24 cellular contexts compared by ENCODE assay signal in genomic region chr1:46334030-46334384, GRCh38. TPM values are rescaled to one million over a fixed set of nuclear protein-coding genes. Genes with fewer than 3 reads are reported as not detected.
DNase-seq lines count a peak whose midpoint lies in the region; ATAC-seq and TF ChIP-seq lines count a peak whose summit lies in the region.
"Had no signal": no experiment of that assay in that cellular context is flagged by ENCODE, and none has a peak within 500 bp of the region (broad histone marks: within the 10 kb centered on the region; RNA-seq: fewer than 3 reads in every experiment).

No MANE protein-coding gene starts in this region.

- H3K27ac Mint-ChIP-seq in neural progenitor cell, result no peak overlapping the region
- H3K27ac Mint-ChIP-seq in natural killer cell treated with Interleukin-12 subunit alpha and Interleukin-12 subunit beta and Interleukin-15 and Interleukin-18, amount 100 ng/mL, for 72 hours, result no peak overlapping the region
- H3K27ac Mint-ChIP-seq: activated CD4-positive, alpha-beta T cell treated with anti-CD3 and anti-CD28 coated beads, Interleukin-2, amount 10 ng/mL, durations not matched to agents 7 days and 5 days; activated naive CD8-positive, alpha-beta T cell treated with anti-CD3 and anti-CD28 coated beads for 36 hours; GM23338; nephron progenitor cell had no signal

- peak; percentile 5 for ATAC-seq in GM19023 (IDR thresholded peaks at IDR 0.05; ENCODE audit: unreplicated experiment)
- peak; percentile 9 for ATAC-seq in GM21717 (IDR thresholded peaks at IDR 0.05; ENCODE audit: unreplicated experiment)
- ATAC-seq in natural killer cell treated with Interleukin-12 subunit alpha and Interleukin-12 subunit beta and Interleukin-15 and Interleukin-18, amount 100 ng/mL, for 72 hours, result no peak
- ATAC-seq: gastroesophageal sphincter had no signal

- H3K36me3 Mint-ChIP-seq in neural progenitor cell, result no peaks in the 10 kb centered on the region
- no peaks in the 10 kb centered on the region for H3K36me3 Mint-ChIP-seq in natural killer cell treated with Interleukin-12 subunit alpha and Interleukin-12 subunit beta and Interleukin-15 and Interleukin-18, amount 100 ng/mL, for 72 hours
- H3K36me3 Mint-ChIP-seq: activated naive CD8-positive, alpha-beta T cell treated with anti-CD3 and anti-CD28 coated beads for 36 hours had no signal

- H3K36me3 ChIP-seq in Karpas-422 (ENCODE audit: insufficient read depth, low read length), result no peaks in the 10 kb centered on the region
- H3K36me3 ChIP-seq in neural progenitor cell, result no peaks in the 10 kb centered on the region
- H3K36me3 ChIP-seq: gastroesophageal sphincter, upper lobe of right lung had no signal

- H3K9ac ChIP-seq in Karpas-422 (ENCODE audit: low read length) (0 out of 2 replicates have a peak overlapping the region, but pooled peaks have one; percentile 42), neural progenitor cell (no peak overlapping the region)

- H2AFZ ChIP-seq in Karpas-422 (ENCODE audit: low read length), result no peak overlapping the region
- H2AFZ ChIP-seq in neural progenitor cell (replicated peaks), result peak overlapping the region; percentile 17

- H3K9me3 ChIP-seq in Karpas-422 (ENCODE audit: low read length), result no peaks in the 10 kb centered on the region
- no peaks in the 10 kb centered on the region for H3K9me3 ChIP-seq in neural progenitor cell (ENCODE audit: low read depth)
- H3K9me3 ChIP-seq: gastroesophageal sphincter, upper lobe of right lung had no signal

- H3K4me2 ChIP-seq in Karpas-422 (ENCODE audit: low read depth, low read length, poor library complexity, severe bottlenecking), result peak overlapping the region; percentile 61
- H3K4me2 ChIP-seq in neural progenitor cell, result no peak overlapping the region
- H3K4me2 ChIP-seq: GM23338 had no signal

- no peak for DNase-seq in Karpas-422
- no peak for DNase-seq in neural progenitor cell (ENCODE audit: low spot score)
- DNase-seq in NCI-H526 (lab: John Stamatoyannopoulos, UW), result no peak
- DNase-seq in natural killer cell treated with Interleukin-12 subunit alpha and Interleukin-12 subunit beta and Interleukin-15 and Interleukin-18, amount 100 ng/mL, for 72 hours (ENCODE audit: low spot score), result no peak
- no peak for DNase-seq in EL
- DNase-seq in NK-92 treated with Interleukin-12 subunit alpha and Interleukin-12 subunit beta, amount 100 ng/mL, for 24 hours (lab: John Stamatoyannopoulos, UW), result no peak
- DNase-seq: activated B cell treated with CpG ODN at 0.5 μM for 24 hours; activated CD4-positive, alpha-beta T cell treated with anti-CD3 and anti-CD28 coated beads, Interleukin-2, amount 10 ng/mL, durations not matched to agents 7 days and 5 days; activated effector memory CD4-positive, alpha-beta T cell treated with anti-CD3 and anti-CD28 coated beads, Interleukin-2, amount 50 U/mL, for 16 hours; activated naive CD8-positive, alpha-beta T cell treated with anti-CD3 and anti-CD28 coated beads for 36 hours; activated T-cell treated with anti-CD3 and anti-CD28 coated beads, Interleukin-2, amount 50 U/mL, for 1 hour; anterior cingulate cortex; C1 segment of cervical spinal cord; effector CD4-positive, alpha-beta T cell; left cardiac atrium; NCI-H1694; nephron progenitor cell; stimulated activated CD4-positive, alpha-beta T cell treated with anti-CD3 and anti-CD28 coated beads, Interleukin-15, amount 100 ng/mL, for 24 hours; stimulated activated naive CD4-positive, alpha-beta T cell treated with Interleukin-2 at 50 U/mL for 16 hours; upper lobe of right lung had no signal

- no peaks in the 10 kb centered on the region for H3K79me2 ChIP-seq in Karpas-422 (ENCODE audit: low read length)
- no peaks in the 10 kb centered on the region for H3K79me2 ChIP-seq in neural progenitor cell (ENCODE audit: low read depth)

- H3K4me3 ChIP-seq in Karpas-422 (ENCODE audit: low read length) (peak overlapping the region; percentile 30; the same call in 1 of the 2 replicates), neural progenitor cell (no peak overlapping the region)
- H3K4me3 ChIP-seq: gastroesophageal sphincter, GM23338, upper lobe of right lung had no signal

- H3K27me3 ChIP-seq in Karpas-422 (ENCODE audit: low read length) (0 out of 2 replicates have a peak, but pooled peaks cover 2% of the 10 kb centered on the region), neural progenitor cell (no peaks in the 10 kb centered on the region)
- H3K27me3 ChIP-seq: gastroesophageal sphincter, upper lobe of right lung had no signal

- H3K4me1 Mint-ChIP-seq in neural progenitor cell, result peaks cover 23% of the 10 kb centered on the region
- H3K4me1 Mint-ChIP-seq in natural killer cell treated with Interleukin-12 subunit alpha and Interleukin-12 subunit beta and Interleukin-15 and Interleukin-18, amount 100 ng/mL, for 72 hours (ENCODE audit: low read depth in 2 of 2), result peaks cover 2 to 4% of the 10 kb centered on the region in 2 donors

- no peaks in the 10 kb centered on the region for H3K9me2 ChIP-seq in Karpas-422 (replicated peaks; ENCODE audit: insufficient read depth, low read length)

- H3K4me3 Mint-ChIP-seq in neural progenitor cell, result no peak overlapping the region
- no peak overlapping the region for H3K4me3 Mint-ChIP-seq in natural killer cell treated with Interleukin-12 subunit alpha and Interleukin-12 subunit beta and Interleukin-15 and Interleukin-18, amount 100 ng/mL, for 72 hours
- H3K4me3 Mint-ChIP-seq: activated CD4-positive, alpha-beta T cell treated with anti-CD3 and anti-CD28 coated beads, Interleukin-2, amount 10 ng/mL, durations not matched to agents 7 days and 5 days; activated naive CD8-positive, alpha-beta T cell treated with anti-CD3 and anti-CD28 coated beads for 36 hours; GM23338; nephron progenitor cell had no signal

- H3K4me1 ChIP-seq in Karpas-422 (ENCODE audit: low read length) (peaks cover 33% of the 10 kb centered on the region), neural progenitor cell (peaks cover 18% of the 10 kb centered on the region)
- H3K4me1 ChIP-seq: gastroesophageal sphincter, upper lobe of right lung had no signal

- H3K27me3 Mint-ChIP-seq in neural progenitor cell (ENCODE audit: insufficient read depth, low read depth), result peaks cover 3% of the 10 kb centered on the region
- H3K27me3 Mint-ChIP-seq in natural killer cell treated with Interleukin-12 subunit alpha and Interleukin-12 subunit beta and Interleukin-15 and Interleukin-18, amount 100 ng/mL, for 72 hours, result no peaks in the 10 kb centered on the region
- H3K27me3 Mint-ChIP-seq: activated B cell treated with CpG ODN at 0.5 μM for 24 hours; activated CD4-positive, alpha-beta T cell treated with anti-CD3 and anti-CD28 coated beads, Interleukin-2, amount 10 ng/mL, durations not matched to agents 7 days and 5 days; activated naive CD8-positive, alpha-beta T cell treated with anti-CD3 and anti-CD28 coated beads for 36 hours had no signal

- no peak for TF ChIP-seq CTCF in neural progenitor cell (IDR thresholded peaks at IDR 0.05)

- H4K20me1 ChIP-seq in Karpas-422 (ENCODE audit: insufficient read depth, low read depth, low read length) (no peaks in the 10 kb centered on the region), neural progenitor cell (ENCODE audit: low read depth) (no peaks in the 10 kb centered on the region)

- peaks cover 34% of the 10 kb centered on the region for H3F3A ChIP-seq in neural progenitor cell (ENCODE audit: low read depth)

- no peak overlapping the region for H3K27ac ChIP-seq in Karpas-422 (ENCODE audit: low read length)
- no peak overlapping the region for H3K27ac ChIP-seq in neural progenitor cell
- H3K27ac ChIP-seq: gastroesophageal sphincter, upper lobe of right lung had no signal

- no peaks in the 10 kb centered on the region for H3K9me3 Mint-ChIP-seq in neural progenitor cell
- H3K9me3 Mint-ChIP-seq in natural killer cell treated with Interleukin-12 subunit alpha and Interleukin-12 subunit beta and Interleukin-15 and Interleukin-18, amount 100 ng/mL, for 72 hours, result no peaks in the 10 kb centered on the region
- H3K9me3 Mint-ChIP-seq: activated B cell treated with CpG ODN at 0.5 μM for 24 hours; activated CD4-positive, alpha-beta T cell treated with anti-CD3 and anti-CD28 coated beads, Interleukin-2, amount 10 ng/mL, durations not matched to agents 7 days and 5 days; activated naive CD8-positive, alpha-beta T cell treated with anti-CD3 and anti-CD28 coated beads for 36 hours; GM23338 had no signal

RNA-seq across cellular contexts. Expression of gene NSUN4, which starts 6.6 kb away (rescaled TPM):
- 15.9 and 27.1 TPM in 2 replicates for total RNA-seq in Karpas-422 (2014; rRNA removed; shearing (Covaris generic); ENCODE audit: low replicate concordance)
- total RNA-seq in neural progenitor cell (ENCODE audit: low replicate concordance), result 12.4 and 17.0 TPM in 2 replicates
- total RNA-seq in natural killer cell treated with Interleukin-12 subunit alpha and Interleukin-12 subunit beta and Interleukin-15 and Interleukin-18, amount 100 ng/mL, for 72 hours, result 10 to 100 TPM; 24.0 to 43.8 TPM

RNA-seq across cellular contexts. Expression of gene UQCRH, which starts 30.5 kb away (rescaled TPM):
- 455 and 533 TPM in 2 replicates for total RNA-seq in Karpas-422 (2014; rRNA removed; shearing (Covaris generic); ENCODE audit: low replicate concordance)
- 613 and 872 TPM in 2 replicates for total RNA-seq in neural progenitor cell (ENCODE audit: low replicate concordance)
- 100 to 1,000 TPM; 236 to 253 TPM for total RNA-seq in natural killer cell treated with Interleukin-12 subunit alpha and Interleukin-12 subunit beta and Interleukin-15 and Interleukin-18, amount 100 ng/mL, for 72 hours

RNA-seq across cellular contexts. Expression of gene LRRC41, which starts 30.6 kb away (rescaled TPM):
- total RNA-seq in Karpas-422 (2014; rRNA removed; shearing (Covaris generic); ENCODE audit: low replicate concordance), result 64.1 and 69.1 TPM in 2 replicates
- total RNA-seq in neural progenitor cell (ENCODE audit: low replicate concordance), result 43.1 and 86.2 TPM in 2 replicates
- 10 to 100 TPM; 43.2 to 45.5 TPM for total RNA-seq in natural killer cell treated with Interleukin-12 subunit alpha and Interleukin-12 subunit beta and Interleukin-15 and Interleukin-18, amount 100 ng/mL, for 72 hours

Comparison
In these comparisons a context has a peak if more than half of its experiments do, and no peak if none do; other contexts are left out.
1. ATAC-seq: peak in GM19023 (single experiment) and GM21717 (single experiment); none in natural killer cell treated with Interleukin-12 subunit alpha and Interleukin-12 subunit beta and Interleukin-15 and Interleukin-18, amount 100 ng/mL, for 72 hours (0 of 2).